18 cellular contexts compared by ENCODE assay signal in the genomic region with DNA sequence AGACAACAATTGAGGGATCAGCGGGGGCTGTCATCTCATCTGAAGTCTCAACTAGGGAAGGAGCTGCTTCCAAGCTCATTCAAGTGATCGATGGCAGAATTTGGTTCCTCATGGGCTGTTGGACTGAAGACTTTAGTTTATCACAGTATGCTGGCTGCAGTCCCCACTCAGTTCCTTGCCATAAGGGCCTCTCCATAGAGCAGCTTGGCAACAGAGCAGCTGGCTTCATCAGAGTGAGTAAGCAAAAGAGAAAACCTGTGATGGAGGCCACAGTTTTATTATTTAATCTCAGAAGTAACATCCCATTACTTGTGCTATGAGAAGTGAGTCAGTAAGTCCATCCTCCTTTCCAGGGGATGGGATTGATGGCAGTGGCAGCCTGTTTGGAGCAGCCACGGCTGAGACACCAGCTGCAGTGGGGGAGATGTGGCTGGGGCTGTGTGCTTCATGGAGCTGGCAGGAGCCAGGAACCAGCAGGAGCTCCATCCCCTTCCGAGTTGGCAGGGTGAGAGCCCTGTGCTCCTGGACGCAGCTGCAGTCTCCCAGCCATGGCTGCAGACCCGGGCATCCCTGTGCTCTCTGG.
DNase-seq lines count a peak whose midpoint lies in the region; ATAC-seq lines count a peak whose summit lies in the region.
"Had no signal": no experiment of that assay in that cellular context is flagged by ENCODE, and none has a peak within 500 bp of the region (broad histone marks: within the 10 kb centered on the region; RNA-seq: fewer than 3 reads in every experiment).

No MANE protein-coding gene starts in this region.

- DNase-seq in NCI-H1092 (lab: John Stamatoyannopoulos, UW) (peak; percentile 35), NCI-H345 (lab: John Stamatoyannopoulos, UW) (peak; percentile 47), cerebellum (ENCODE audit: low spot score) (peak; percentile 29), pons (ENCODE audit: low spot score) (peak; percentile 19), C1 segment of cervical spinal cord (lab: John Stamatoyannopoulos, UW) (no peak), cerebellar nuclear complex (lab: John Stamatoyannopoulos, UW) (no peak)
- DNase-seq: BE2C; Calu3; CD4-positive, alpha-beta memory T cell; DMS79; GM23248; HCEC 1CT; MV-4-11; NCI-H1436; NCI-H2171; SHP77 had no signal

- ATAC-seq in HG03108 (IDR thresholded peaks at IDR 0.05; ENCODE audit: unreplicated experiment) = no peak
- ATAC-seq: K562 had no signal

Comparison
In these comparisons a context has a peak if more than half of its experiments do, and no peak if none do; other contexts are left out.
1. DNase-seq: peak in NCI-H1092 (single experiment), NCI-H345 (single experiment), cerebellum (single experiment) and pons (single experiment); none in C1 segment of cervical spinal cord (0 of 14) and cerebellar nuclear complex (0 of 2).